Comparison of ENCODE assay signal across 1 cellular context in the genomic region with DNA sequence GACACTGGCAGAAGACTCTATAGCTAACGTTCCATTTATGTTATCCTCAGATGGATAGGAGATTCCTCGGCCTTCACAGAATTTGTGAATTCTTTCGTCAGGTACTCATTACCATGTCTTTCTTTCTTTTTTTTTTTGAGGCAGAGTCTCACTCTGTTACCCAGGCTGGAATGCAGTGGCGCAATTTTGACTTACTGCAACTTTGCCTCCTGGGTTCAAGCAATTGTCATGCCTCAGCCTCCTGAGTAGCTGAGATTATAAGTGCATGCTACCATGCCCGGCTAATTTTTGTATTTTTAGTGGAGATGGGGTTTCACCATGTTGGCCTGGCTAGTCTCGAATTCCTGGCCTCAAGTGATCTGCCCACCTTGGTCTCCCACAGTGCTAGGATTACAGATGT.
TF ChIP-seq lines count a peak whose summit lies in the region.

No MANE protein-coding gene starts in this region.

TF ChIP-seq in HepG2, 621 proteins besides CTCF, POLR2A, EP300 and RAD21:
- TF ChIP-seq CEBPG (CRISPR knock-in tag; IDR thresholded peaks at IDR 0.05): 0 out of 2 replicates have a peak, but pooled peaks have one; percentile 20
